Comparison of ENCODE assay signal across 1 cellular context in genomic region chr2:43612944-43613343, GRCh38.
A peak's percentile ranks its signal among the peaks of the same experiment; 100 is the strongest.
TF ChIP-seq lines count a peak whose summit lies in the region.

No MANE protein-coding gene starts in this region.

TF ChIP-seq in K562, 482 proteins besides CTCF, POLR2A, EP300 and RAD21:
- TF ChIP-seq PKNOX1 (IDR thresholded peaks at IDR 0.05) (0 out of 2 replicates have a peak, but pooled peaks have one; percentile 8), CEBPB (tag; IDR thresholded peaks at IDR 0.05) (no peak), ZBTB11 (CRISPR knock-in tag; IDR thresholded peaks at IDR 0.05) (no peak), AFF1 (IDR thresholded peaks at IDR 0.05; ENCODE audit: low read depth in 1 of 2, partially characterized antibody in 2 of 2) (peak in 1 of 2 experiments; percentile 2), MEIS2 (IDR thresholded peaks at IDR 0.05; ENCODE audit: partially characterized antibody) (peak; percentile 40), ZNF134 (CRISPR knock-in tag; conservative IDR thresholded peaks at IDR 0.05) (no peak), PURB (CRISPR knock-in tag; IDR thresholded peaks at IDR 0.05; ENCODE audit: low read depth) (no peak), ZNF695 (CRISPR knock-in tag; IDR thresholded peaks at IDR 0.05) (no peak), MYC (IDR thresholded peaks at IDR 0.05; ENCODE audit: low read depth, low read length) (no peak), MYC (CRISPR knock-in tag; IDR thresholded peaks at IDR 0.05; ENCODE audit: borderline replicate concordance, low read depth) (no peak)
TF ChIP-seq in K562: peak in this region for 3.
